Comparison of ENCODE assay signal across 1 cellular context in genomic region chr3:195810455-195810845, GRCh38.
TF ChIP-seq lines count a peak whose summit lies in the region.

No MANE protein-coding gene starts in this region.

TF ChIP-seq in H1, 55 proteins besides CTCF, POLR2A, EP300 and RAD21:
- no peak for TF ChIP-seq KDM4A (IDR thresholded peaks at IDR 0.05; ENCODE audit: low read depth, low read length, severe bottlenecking)
TF ChIP-seq in H1: peak in this region for 0.
